Comparison of ENCODE assay signal across 17 cellular contexts in the genomic region with DNA sequence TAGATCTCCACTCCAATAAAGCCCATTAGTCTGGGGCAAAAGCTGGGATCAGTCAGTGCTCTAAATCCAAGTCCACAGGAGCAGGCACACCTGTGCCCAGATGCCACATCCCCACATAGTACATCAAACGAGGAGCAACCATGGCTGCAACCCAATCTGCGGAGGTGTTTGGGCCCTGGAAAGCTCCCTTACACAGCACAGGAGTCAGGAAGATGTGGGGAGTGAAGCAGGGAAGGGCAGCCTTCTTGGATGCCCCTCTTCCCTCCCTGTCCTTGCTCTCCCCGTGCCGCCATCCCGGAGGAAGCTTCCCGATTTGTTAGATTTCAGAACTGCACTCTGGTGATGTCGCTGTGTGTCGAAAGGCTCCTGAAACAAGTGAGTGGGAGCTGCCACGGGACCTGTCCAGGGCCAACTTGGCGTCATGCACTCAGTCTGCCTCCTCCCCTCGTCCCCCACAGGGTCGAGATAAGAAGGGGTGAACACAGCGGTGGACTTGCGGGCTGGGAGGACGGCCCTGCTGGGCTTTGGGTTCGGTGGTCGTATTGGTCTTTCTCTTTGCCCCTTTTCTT.
"Had no signal": no experiment of that assay in that cellular context is flagged by ENCODE, and none has a peak within 500 bp of the region (broad histone marks: within the 10 kb centered on the region; RNA-seq: fewer than 3 reads in every experiment).

No MANE protein-coding gene starts in this region.

- H3K27me3 ChIP-seq: body of pancreas, gastrocnemius medialis, heart right ventricle, left lung, pancreas, tibial artery had no signal

- H3K4me1 ChIP-seq: gastrocnemius medialis, left lung, pancreas, tibial artery had no signal

- FAIRE-seq: keratinocyte, pancreas had no signal

- H3K9me3 ChIP-seq: body of pancreas, gastrocnemius medialis, heart right ventricle, left lung, pancreas, tibial artery had no signal

- H3K36me3 ChIP-seq: gastrocnemius medialis, heart right ventricle, left lung, pancreas, tibial artery had no signal

- DNase-seq: activated CD4-positive, alpha-beta T cell treated with anti-CD3 and anti-CD28 coated beads, Interleukin-2, amount 50 U/mL, for 4 hours; activated CD4-positive, CD25-positive, alpha-beta regulatory T cell treated with anti-CD3 and anti-CD28 coated beads, Interleukin-2, amount 50 U/mL, for 72 hours; activated gamma-delta T cell; activated T-cell treated with anti-CD3 and anti-CD28 coated beads, Interleukin-2, amount 50 U/mL, for 72 hours; amniotic stem cell; body of pancreas; gastrocnemius medialis; heart right ventricle; left lung; pancreas; SHP77; stimulated activated CD4-positive, alpha-beta T cell treated with anti-CD3 and anti-CD28 coated beads, Interleukin-2, amount 100 ng/mL, for 48 hours; stimulated activated naive B cell treated with anti-CD40 and anti-IgM and Interleukin-4, amounts not matched to agents 10 μg/mL and 1 μg/mL and 100 μg/mL, for 72 hours; T-helper 1 cell; tibial artery had no signal

- H3K4me3 ChIP-seq: body of pancreas, gastrocnemius medialis, heart right ventricle, left lung, pancreas, tibial artery had no signal

- H3K27ac ChIP-seq: body of pancreas, epithelial cell of prostate, gastrocnemius medialis, heart right ventricle, left lung, pancreas, tibial artery had no signal
